Comparison of ENCODE assay signal across 22 cellular contexts in the genomic region with DNA sequence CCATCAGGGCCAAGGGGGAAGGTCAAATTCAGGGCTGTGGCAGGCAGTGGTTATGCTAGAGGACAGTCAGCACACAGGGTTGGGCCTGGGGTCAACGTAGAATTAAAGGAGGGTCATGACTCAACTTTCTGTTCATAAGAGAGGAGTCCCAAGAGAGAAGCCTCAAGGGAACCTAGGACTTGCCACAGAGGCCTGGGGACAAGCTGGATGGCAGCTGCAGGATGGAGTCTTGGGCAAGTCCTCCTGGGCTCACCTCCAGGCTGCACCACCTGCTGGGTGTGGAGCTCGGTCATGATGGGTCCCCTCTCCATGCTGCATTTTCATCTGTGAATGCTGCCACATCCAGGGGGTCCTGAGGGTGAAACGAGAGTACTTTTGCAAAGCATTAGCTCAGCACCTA. TPM values are rescaled to one million over a fixed set of nuclear protein-coding genes. Genes with fewer than 3 reads are reported as not detected.
"Had no signal": no experiment of that assay in that cellular context is flagged by ENCODE, and none has a peak within 500 bp of the region (broad histone marks: within the 10 kb centered on the region; RNA-seq: fewer than 3 reads in every experiment).

No MANE protein-coding gene starts in this region.

- H3K9ac ChIP-seq: KMS-11 had no signal

- DNase-seq: Kasumi-1, MV-4-11, NCI-H1092, NCI-H1105 treated with DMSO at 0.1 percent for 48 hours, NCI-H1417 treated with DMSO at 0.1 percent for 48 hours, NCI-H187, NCI-H2029, NCI-H2081 treated with DMSO at 0.1 percent for 48 hours, NCI-H2171, NCI-H345, NCI-H446 treated with DMSO at 0.1 percent for 48 hours, NCI-H510A treated with DMSO at 0.1 percent for 48 hours, NCI-H526, NCI-H82, Right ventricle myocardium superior, RPMI8226, SIG-M5 had no signal

- H3K36me3 ChIP-seq: SJSA1 had no signal

- H3K9me3 ChIP-seq: SJSA1 had no signal

- H3K4me3 ChIP-seq: K562, SJSA1, SK-N-MC had no signal

- H3K4me1 ChIP-seq: SJSA1 had no signal

- H3K4me2 ChIP-seq: KMS-11 had no signal

- H3K27ac ChIP-seq: KMS-11, SJSA1, SK-N-MC had no signal

- ATAC-seq: K562 had no signal

RNA-seq across cellular contexts. Expression of a gene that starts 9.0 kb away (rescaled TPM):
- total RNA-seq: HT1080, SJSA1 had no signal
